ENCODE assay signal across 21 cellular contexts in genomic region chr2:239196474-239197021, GRCh38.
DNase-seq lines count a peak whose midpoint lies in the region; ATAC-seq and TF ChIP-seq lines count a peak whose summit lies in the region.
"Had no signal": no experiment of that assay in that cellular context is flagged by ENCODE, and none has a peak within 500 bp of the region (broad histone marks: within the 10 kb centered on the region; RNA-seq: fewer than 3 reads in every experiment).

No MANE protein-coding gene starts in this region.

- H3K4me1 Mint-ChIP-seq in activated CD8-positive, alpha-beta memory T cell treated with anti-CD3 and anti-CD28 coated beads, Interleukin-2, amount 10 ng/mL, durations not matched to agents 7 days and 5 days: no peaks in the 10 kb centered on the region
- peaks cover 2% of the 10 kb centered on the region for H3K4me1 Mint-ChIP-seq in endodermal cell
- peaks cover 15% of the 10 kb centered on the region for H3K4me1 Mint-ChIP-seq in activated naive CD8-positive, alpha-beta T cell treated with anti-CD3 and anti-CD28 coated beads for 36 hours

- no peaks in the 10 kb centered on the region for H3K36me3 Mint-ChIP-seq in activated CD8-positive, alpha-beta memory T cell treated with anti-CD3 and anti-CD28 coated beads, Interleukin-2, amount 10 ng/mL, durations not matched to agents 7 days and 5 days
- H3K36me3 Mint-ChIP-seq in endodermal cell (ENCODE audit: low read depth): peaks cover 7% of the 10 kb centered on the region
- H3K36me3 Mint-ChIP-seq in activated naive CD8-positive, alpha-beta T cell treated with anti-CD3 and anti-CD28 coated beads for 36 hours: peaks cover 2% of the 10 kb centered on the region

- TF ChIP-seq CTCF in endodermal cell (conservative IDR thresholded peaks at IDR 0.05): no peak
- TF ChIP-seq CTCF in upper lobe of right lung (IDR thresholded peaks at IDR 0.05): no peak

- H3K27ac ChIP-seq in endodermal cell (ENCODE audit: low read depth, low read length) (peak overlapping the region; percentile 92), upper lobe of right lung (no peak overlapping the region)
- H3K27ac ChIP-seq: neural progenitor cell had no signal

- CTCF ChIA-PET in activated CD8-positive, alpha-beta memory T cell treated with anti-CD3 and anti-CD28 coated beads, Interleukin-2, amount 10 ng/mL, durations not matched to agents 7 days and 5 days (lab: Charles Lee): no interaction called here

- no peaks in the 10 kb centered on the region for H3K9me3 Mint-ChIP-seq in activated CD8-positive, alpha-beta memory T cell treated with anti-CD3 and anti-CD28 coated beads, Interleukin-2, amount 10 ng/mL, durations not matched to agents 7 days and 5 days (ENCODE audit: low read depth)
- no peaks in the 10 kb centered on the region for H3K9me3 Mint-ChIP-seq in endodermal cell
- H3K9me3 Mint-ChIP-seq in activated naive CD8-positive, alpha-beta T cell treated with anti-CD3 and anti-CD28 coated beads for 36 hours: no peaks in the 10 kb centered on the region
- H3K9me3 Mint-ChIP-seq: neural progenitor cell had no signal

- no peaks in the 10 kb centered on the region for H3K4me1 ChIP-seq in endodermal cell (ENCODE audit: control insufficient read depth, insufficient read depth, low read length)
- no peaks in the 10 kb centered on the region for H3K4me1 ChIP-seq in upper lobe of right lung
- H3K4me1 ChIP-seq: BE2C had no signal

- no peak for ATAC-seq in activated CD8-positive, alpha-beta memory T cell treated with anti-CD3 and anti-CD28 coated beads, Interleukin-2, amount 10 ng/mL, durations not matched to agents 7 days and 5 days
- ATAC-seq in upper lobe of right lung: no peak
- ATAC-seq: left cardiac atrium had no signal

- H3K4me3 Mint-ChIP-seq in activated CD8-positive, alpha-beta memory T cell treated with anti-CD3 and anti-CD28 coated beads, Interleukin-2, amount 10 ng/mL, durations not matched to agents 7 days and 5 days: no peak overlapping the region
- H3K4me3 Mint-ChIP-seq in endodermal cell: no peak overlapping the region
- H3K4me3 Mint-ChIP-seq in activated naive CD8-positive, alpha-beta T cell treated with anti-CD3 and anti-CD28 coated beads for 36 hours: no peak overlapping the region
- H3K4me3 Mint-ChIP-seq: neural progenitor cell had no signal

- DNase-seq in activated CD8-positive, alpha-beta memory T cell treated with anti-CD3 and anti-CD28 coated beads, Interleukin-2, amount 50 U/mL, for 48 hours: peak; percentile 40
- DNase-seq in activated CD8-positive, alpha-beta memory T cell treated with anti-CD3 and anti-CD28 coated beads, Interleukin-2, amount 10 ng/mL, durations not matched to agents 7 days and 5 days: no peak
- DNase-seq in endodermal cell (peak; percentile 29), posterior vena cava (ENCODE audit: low spot score) (peak; percentile 70), upper lobe of right lung (peak; percentile 35), NOMO-1 treated with dmso at 0.1 percent for 144 hours (lab: John Stamatoyannopoulos, UW; ENCODE audit: unreplicated experiment) (no peak)
- DNase-seq in activated naive CD8-positive, alpha-beta T cell treated with anti-CD3 and anti-CD28 coated beads for 36 hours: no peak
- DNase-seq in activated CD4-positive, CD25-positive, alpha-beta regulatory T cell (lab: John Stamatoyannopoulos, UW): no peak
- DNase-seq: activated CD4-positive, alpha-beta T cell treated with anti-CD3 and anti-CD28 coated beads for 4 hours; activated naive CD4-positive, alpha-beta T cell; activated T-cell treated with anti-CD3 and anti-CD28 coated beads for 4 hours; BE2C; Calu3; cortex of kidney; left cardiac atrium; midbrain; NCI-H1092 treated with DMSO at 0.1 percent for 48 hours; NCI-H2107; NCI-H510A; stimulated activated CD4-positive, alpha-beta T cell treated with anti-CD3 and anti-CD28 coated beads, Interleukin-15, amount 100 ng/mL, for 24 hours had no signal

- H3K9me3 ChIP-seq in endodermal cell (ENCODE audit: control insufficient read depth, low read length): no peaks in the 10 kb centered on the region
- H3K9me3 ChIP-seq in upper lobe of right lung: no peaks in the 10 kb centered on the region
- H3K9me3 ChIP-seq: BE2C had no signal

- intact Hi-C loops in posterior vena cava (cut with DNase I) (loop anchor here in 1 of 2 donors (1.0 kb wide), 1 partner anchor 33 kb away; no protein-coding TSS in a partner anchor), upper lobe of right lung (cut with DNase I) (no loop called here)

- no peak overlapping the region for H3K9ac ChIP-seq in endodermal cell (ENCODE audit: extremely low read depth, low read length, poor library complexity, severe bottlenecking)
- H3K9ac ChIP-seq: neural progenitor cell had no signal

- H3K36me3 ChIP-seq in endodermal cell (ENCODE audit: control insufficient read depth, insufficient read depth, low read length) (no peaks in the 10 kb centered on the region), upper lobe of right lung (no peaks in the 10 kb centered on the region)
- H3K36me3 ChIP-seq: neural progenitor cell had no signal

- no peaks in the 10 kb centered on the region for H3K27me3 Mint-ChIP-seq in activated CD8-positive, alpha-beta memory T cell treated with anti-CD3 and anti-CD28 coated beads, Interleukin-2, amount 10 ng/mL, durations not matched to agents 7 days and 5 days
- no peaks in the 10 kb centered on the region for H3K27me3 Mint-ChIP-seq in endodermal cell (ENCODE audit: insufficient read depth)
- H3K27me3 Mint-ChIP-seq in activated naive CD8-positive, alpha-beta T cell treated with anti-CD3 and anti-CD28 coated beads for 36 hours: no peaks in the 10 kb centered on the region

- no peak overlapping the region for H3K4me3 ChIP-seq in endodermal cell (ENCODE audit: low read length)
- no peak overlapping the region for H3K4me3 ChIP-seq in upper lobe of right lung
- H3K4me3 ChIP-seq: neural progenitor cell had no signal

- H3K27ac Mint-ChIP-seq in activated CD8-positive, alpha-beta memory T cell treated with anti-CD3 and anti-CD28 coated beads, Interleukin-2, amount 10 ng/mL, durations not matched to agents 7 days and 5 days: no peak overlapping the region
- no peak overlapping the region for H3K27ac Mint-ChIP-seq in endodermal cell
- no peak overlapping the region for H3K27ac Mint-ChIP-seq in activated naive CD8-positive, alpha-beta T cell treated with anti-CD3 and anti-CD28 coated beads for 36 hours

- H3K27me3 ChIP-seq in endodermal cell (ENCODE audit: control insufficient read depth, insufficient read depth, low read length, poor library complexity, severe bottlenecking) (no peaks in the 10 kb centered on the region), upper lobe of right lung (no peaks in the 10 kb centered on the region)
- H3K27me3 ChIP-seq: BE2C, neural progenitor cell had no signal

- 94 to 100% methylated on average over 6 to 17 of the region's 17 CpGs for WGBS in endodermal cell (ENCODE audit: insufficient coverage in 1 of 2, insufficient read length in 1 of 2), 2 experiments

Comparison
In these comparisons a context has a peak if more than half of its experiments do, and no peak if none do; other contexts are left out.
1. DNase-seq: peak in activated CD8-positive, alpha-beta memory T cell treated with anti-CD3 and anti-CD28 coated beads, Interleukin-2, amount 50 U/mL, for 48 hours (single experiment), endodermal cell (single experiment), posterior vena cava (single experiment) and upper lobe of right lung (single experiment); none in activated CD8-positive, alpha-beta memory T cell treated with anti-CD3 and anti-CD28 coated beads, Interleukin-2, amount 10 ng/mL, durations not matched to agents 7 days and 5 days (single experiment), activated naive CD8-positive, alpha-beta T cell treated with anti-CD3 and anti-CD28 coated beads for 36 hours (single experiment), NOMO-1 treated with dmso at 0.1 percent for 144 hours (single experiment) and activated CD4-positive, CD25-positive, alpha-beta regulatory T cell (0 of 4).